ENCODE assay signal across 24 cellular contexts in the genomic region with DNA sequence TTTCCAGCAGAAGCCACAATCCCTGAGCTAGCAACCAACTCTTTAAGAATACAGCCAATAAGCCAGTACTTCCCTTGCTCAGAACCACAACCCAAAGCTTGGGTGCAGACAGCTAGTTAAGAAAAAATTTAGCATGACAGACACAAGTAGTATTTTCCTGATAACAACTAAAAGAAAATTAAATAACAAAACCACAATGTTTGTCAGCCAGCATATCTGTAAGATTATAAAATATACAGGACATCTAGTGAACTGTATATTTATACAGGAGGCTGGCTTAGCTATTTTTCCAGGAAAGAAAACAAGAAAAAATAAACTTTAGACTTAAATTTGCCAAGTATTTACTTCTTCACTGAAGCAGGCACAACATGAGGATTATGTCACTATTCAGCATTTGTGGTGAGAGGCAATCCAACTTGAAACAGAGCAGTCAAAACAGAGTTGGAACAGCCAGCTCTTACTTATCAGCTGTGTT. TPM values are rescaled to one million over a fixed set of nuclear protein-coding genes. Genes with fewer than 3 reads are reported as not detected.
A peak's percentile ranks its signal among the peaks of the same experiment; 100 is the strongest.
DNase-seq lines count a peak whose midpoint lies in the region; ATAC-seq and TF ChIP-seq lines count a peak whose summit lies in the region.
"Had no signal": no experiment of that assay in that cellular context is flagged by ENCODE, and none has a peak within 500 bp of the region (broad histone marks: within the 10 kb centered on the region; RNA-seq: fewer than 3 reads in every experiment).

No MANE protein-coding gene starts in this region.

- in situ Hi-C loops in Panc1 (cut with HindIII; ENCODE audit: low pct_unique_long_range_greater_than_20kb, low sequenced_read_pairs) = no loop called here

- BruUV-seq in Panc1 (replicated peaks; lab: Mats Ljungman, UMichigan) (no TSS peak), Caco-2 (replicated peaks; lab: Mats Ljungman, UMichigan) (no TSS peak)

- H3K4me2 ChIP-seq in osteoblast (ENCODE audit: insufficient read depth, low read length) = no peak overlapping the region
- H3K4me2 ChIP-seq: neural progenitor cell had no signal

- H3K4me3 Mint-ChIP-seq in Caco-2 (ENCODE audit: unreplicated experiment) = no peak overlapping the region
- H3K4me3 Mint-ChIP-seq: activated CD8-positive, alpha-beta T cell treated with anti-CD3 and anti-CD28 coated beads, Interleukin-2, amount 10 ng/mL, durations not matched to agents 7 days and 5 days; memory B cell; neural progenitor cell; stimulated activated effector memory CD8-positive, alpha-beta T cell treated with anti-CD3 and anti-CD28 coated beads, Interleukin-12 subunit alpha, Interleukin-12 subunit beta, amount 100 ng/mL, for 72 hours; type B pancreatic cell had no signal

- intact Hi-C loops in Panc1 (cut with micrococcal nuclease; ENCODE audit: unreplicated experiment) = no loop called here
- intact Hi-C loops in Caco-2 (cut with micrococcal nuclease; ENCODE audit: unreplicated experiment) = no loop called here

- H3K36me3 ChIP-seq in Panc1 (ENCODE audit: control insufficient read depth, insufficient read depth, low read length) (no peaks in the 10 kb centered on the region), osteoblast (ENCODE audit: insufficient read depth, low read length) (no peaks in the 10 kb centered on the region), Caco-2 (ENCODE audit: control insufficient read depth, insufficient read depth, low read length) (no peaks in the 10 kb centered on the region)
- H3K36me3 ChIP-seq: ascending aorta, esophagus muscularis mucosa, HAP-1, neural progenitor cell, right lobe of liver had no signal

- H2AFZ ChIP-seq in osteoblast (ENCODE audit: low read length) = no peak overlapping the region
- H2AFZ ChIP-seq: neural progenitor cell had no signal

- H3K9me3 Mint-ChIP-seq in Caco-2 (ENCODE audit: unreplicated experiment) = no peaks in the 10 kb centered on the region
- H3K9me3 Mint-ChIP-seq: activated T-helper 2 cell treated with anti-CD3 and anti-CD28 coated beads, Interferon-gamma antibody, Interleukin-2, Interleukin-4, amounts not matched to agents 10 μg/mL and 5 μg/mL and 100 μg/mL, durations not matched to agents 14 hours and 24 hours and 36 hours; memory B cell; neural progenitor cell; stimulated activated effector memory CD8-positive, alpha-beta T cell treated with anti-CD3 and anti-CD28 coated beads, Interleukin-12 subunit alpha, Interleukin-12 subunit beta, amount 100 ng/mL, for 72 hours; type B pancreatic cell had no signal

- no peaks in the 10 kb centered on the region for H3K4me1 ChIP-seq in Panc1 (ENCODE audit: control insufficient read depth, insufficient read depth, low read length)
- H3K4me1 ChIP-seq in osteoblast (ENCODE audit: insufficient read depth, low read length) = peaks cover 30% of the 10 kb centered on the region
- no peaks in the 10 kb centered on the region for H3K4me1 ChIP-seq in Caco-2
- H3K4me1 ChIP-seq: ascending aorta, esophagus muscularis mucosa, HAP-1 had no signal

- CTCF ChIA-PET in Panc1 (lab: Charles Lee) (no interaction called here), Caco-2 (lab: Charles Lee) (no interaction called here)

- no peaks in the 10 kb centered on the region for H4K20me1 ChIP-seq in osteoblast (ENCODE audit: insufficient read depth, low read length)
- H4K20me1 ChIP-seq: BLaER1 treated with 17β-estradiol and CSF1 and Interleukin-3, amounts not matched to agents 10 nM and 100 nM had no signal

- H3K27ac Mint-ChIP-seq in Caco-2 (ENCODE audit: unreplicated experiment) = no peak overlapping the region
- H3K27ac Mint-ChIP-seq: activated CD8-positive, alpha-beta T cell treated with anti-CD3 and anti-CD28 coated beads, Interleukin-2, amount 10 ng/mL, durations not matched to agents 7 days and 5 days; activated T-helper 2 cell treated with anti-CD3 and anti-CD28 coated beads, Interferon-gamma antibody, Interleukin-2, Interleukin-4, amounts not matched to agents 10 μg/mL and 5 μg/mL and 100 μg/mL, durations not matched to agents 14 hours and 24 hours and 36 hours; memory B cell; neural progenitor cell; stimulated activated effector memory CD8-positive, alpha-beta T cell treated with anti-CD3 and anti-CD28 coated beads, Interleukin-12 subunit alpha, Interleukin-12 subunit beta, amount 100 ng/mL, for 72 hours; type B pancreatic cell had no signal

- no peaks in the 10 kb centered on the region for H3K4me1 Mint-ChIP-seq in Caco-2 (ENCODE audit: low read depth, unreplicated experiment)
- H3K4me1 Mint-ChIP-seq: memory B cell; neural progenitor cell; stimulated activated effector memory CD8-positive, alpha-beta T cell treated with anti-CD3 and anti-CD28 coated beads, Interleukin-12 subunit alpha, Interleukin-12 subunit beta, amount 100 ng/mL, for 72 hours had no signal

- H3K79me2 ChIP-seq in osteoblast (ENCODE audit: insufficient read depth, low read length) = no peaks in the 10 kb centered on the region

- no peak for ATAC-seq in Panc1
- ATAC-seq: activated CD8-positive, alpha-beta T cell treated with anti-CD3 and anti-CD28 coated beads, Interleukin-2, amount 10 ng/mL, durations not matched to agents 7 days and 5 days; stimulated activated effector memory CD8-positive, alpha-beta T cell treated with anti-CD3 and anti-CD28 coated beads, Interleukin-12 subunit alpha, Interleukin-12 subunit beta, amount 100 ng/mL, for 72 hours had no signal

- TF ChIP-seq CTCF in Panc1 (IDR thresholded peaks at IDR 0.05) = no peak
- no peak for TF ChIP-seq CTCF in fibroblast of villous mesenchyme (IDR thresholded peaks at IDR 0.05; ENCODE audit: insufficient read depth, low read depth, low read length)
- TF ChIP-seq CTCF in osteoblast (IDR thresholded peaks at IDR 0.05; ENCODE audit: extremely low read depth, low read depth, low read length) = no peak
- TF ChIP-seq CTCF in Caco-2 (IDR thresholded peaks at IDR 0.05; ENCODE audit: insufficient read depth in 1 of 2, low read depth in 1 of 2, low read length in 1 of 2, severe bottlenecking in 1 of 2, unreplicated experiment in 1 of 2) = no peak

- no peaks in the 10 kb centered on the region for H3K36me3 Mint-ChIP-seq in Caco-2 (ENCODE audit: insufficient read depth, unreplicated experiment)
- H3K36me3 Mint-ChIP-seq: memory B cell; neural progenitor cell; stimulated activated effector memory CD8-positive, alpha-beta T cell treated with anti-CD3 and anti-CD28 coated beads, Interleukin-12 subunit alpha, Interleukin-12 subunit beta, amount 100 ng/mL, for 72 hours had no signal

- no peaks in the 10 kb centered on the region for H3K9me3 ChIP-seq in Panc1 (ENCODE audit: control insufficient read depth, insufficient read depth, low read depth, low read length)
- no peaks in the 10 kb centered on the region for H3K9me3 ChIP-seq in osteoblast (ENCODE audit: low read depth, low read length)
- H3K9me3 ChIP-seq in Caco-2 = no peaks in the 10 kb centered on the region
- H3K9me3 ChIP-seq: ascending aorta, esophagus muscularis mucosa, HAP-1, right lobe of liver had no signal

- POLR2A ChIA-PET in Panc1 (lab: Charles Lee) = no interaction called here
- POLR2A ChIA-PET in Caco-2 (lab: Charles Lee) = no interaction called here

- H3K27me3 Mint-ChIP-seq in Caco-2 (ENCODE audit: insufficient read depth, unreplicated experiment) = peaks cover 8% of the 10 kb centered on the region

- H3K27me3 ChIP-seq in Panc1 (ENCODE audit: control insufficient read depth, insufficient read depth, low read length) (no peaks in the 10 kb centered on the region), osteoblast (ENCODE audit: insufficient read depth, low read length) (no peaks in the 10 kb centered on the region), Caco-2 (replicated peaks; ENCODE audit: control insufficient read depth, insufficient read depth, low read length) (no peaks in the 10 kb centered on the region)
- H3K27me3 ChIP-seq: ascending aorta; BLaER1 treated with 17β-estradiol and CSF1 and Interleukin-3, amounts not matched to agents 10 nM and 100 nM; right lobe of liver had no signal

- H3K4me3 ChIP-seq in Panc1 (ENCODE audit: low read depth in 2 of 2, low read length in 2 of 2) (no peak overlapping the region), fibroblast of villous mesenchyme (ENCODE audit: low read depth, low read length) (no peak overlapping the region), osteoblast (ENCODE audit: insufficient read depth, low read length) (no peak overlapping the region), Caco-2 (ENCODE audit: low read depth, low read length) (no peak overlapping the region)
- H3K4me3 ChIP-seq: ascending aorta; BLaER1 treated with 17β-estradiol and CSF1 and Interleukin-3, amounts not matched to agents 10 nM and 100 nM; esophagus muscularis mucosa; HAP-1; neural progenitor cell; right lobe of liver had no signal

- DNase-seq in EL (peak; percentile 47), Panc1 (ENCODE audit: low read depth, low spot score) (no peak), fibroblast of villous mesenchyme (ENCODE audit: low read depth) (peak; percentile 95), osteoblast (ENCODE audit: insufficient read length, low spot score, missing footprints) (peak; percentile 84), NCI-H748 (lab: John Stamatoyannopoulos, UW; ENCODE audit: unreplicated experiment) (no peak), middle frontal gyrus (ENCODE audit: extremely low spot score, low spot score) (no peak), Caco-2 (no peak), NCI-H1092 treated with DMSO at 0.1 percent for 48 hours (lab: John Stamatoyannopoulos, UW) (no peak)
- DNase-seq: activated CD8-positive, alpha-beta T cell treated with anti-CD3 and anti-CD28 coated beads, Interleukin-2, amount 10 ng/mL, durations not matched to agents 7 days and 5 days; DMS79; KBM-7; NCI-H446; right lobe of liver had no signal

- 0 out of 2 replicates have a peak overlapping the region, but pooled peaks have one; percentile 23 for H3K27ac ChIP-seq in Panc1 (ENCODE audit: low read length)
- no peak overlapping the region for H3K27ac ChIP-seq in osteoblast (ENCODE audit: low read depth, low read length)
- H3K27ac ChIP-seq: ascending aorta, esophagus muscularis mucosa, neural progenitor cell, VCaP had no signal

RNA-seq across cellular contexts. Expression of a gene that starts 6.6 kb away (rescaled TPM):
- 0.51 TPM for total RNA-seq in Panc1 (2021; ENCODE audit: unreplicated experiment)
- 3.4 TPM for polyA plus RNA-seq in Panc1 (2012; ENCODE audit: insufficient read length)
- total RNA-seq in fibroblast of villous mesenchyme = not detected in 2 replicates
- total RNA-seq in osteoblast = not detected in 2 replicates
- not detected in 2 replicates for total RNA-seq in Caco-2 (2022)
- total RNA-seq: activated CD8-positive, alpha-beta T cell treated with anti-CD3 and anti-CD28 coated beads, Interleukin-2, amount 10 ng/mL, durations not matched to agents 7 days and 5 days; activated T-helper 2 cell treated with anti-CD3 and anti-CD28 coated beads, Interferon-gamma antibody, Interleukin-2, Interleukin-4, amounts not matched to agents 10 μg/mL and 5 μg/mL and 100 μg/mL, durations not matched to agents 14 hours and 24 hours and 36 hours; ascending aorta; esophagus muscularis mucosa; OCI-LY7; right lobe of liver had no signal

RNA-seq across cellular contexts. Expression of a gene that starts 9.5 kb away (rescaled TPM):
- total RNA-seq in Panc1 (2021; ENCODE audit: unreplicated experiment) (12.8 TPM), fibroblast of villous mesenchyme (17.4 and 134 TPM in 2 replicates), osteoblast (0.29 and 4.7 TPM in 2 replicates), Caco-2 (2022) (0.79 TPM in 1 of 2 replicates, not detected in the other)
- 21.1 TPM for polyA plus RNA-seq in Panc1 (2012; ENCODE audit: insufficient read length)
- total RNA-seq: activated CD8-positive, alpha-beta T cell treated with anti-CD3 and anti-CD28 coated beads, Interleukin-2, amount 10 ng/mL, durations not matched to agents 7 days and 5 days; activated T-helper 2 cell treated with anti-CD3 and anti-CD28 coated beads, Interferon-gamma antibody, Interleukin-2, Interleukin-4, amounts not matched to agents 10 μg/mL and 5 μg/mL and 100 μg/mL, durations not matched to agents 14 hours and 24 hours and 36 hours; OCI-LY7 had no signal

RNA-seq across cellular contexts. Expression of a gene that starts 23.2 kb away (rescaled TPM):
- total RNA-seq in Panc1 (2021; ENCODE audit: unreplicated experiment) (0.33 TPM), fibroblast of villous mesenchyme (0.64 and 4.7 TPM in 2 replicates), osteoblast (1.1 TPM in 1 of 2 replicates, not detected in the other), Caco-2 (2022) (not detected in 2 replicates)
- polyA plus RNA-seq in Panc1 (2012; ENCODE audit: insufficient read length) = 1.1 TPM
- total RNA-seq: activated CD8-positive, alpha-beta T cell treated with anti-CD3 and anti-CD28 coated beads, Interleukin-2, amount 10 ng/mL, durations not matched to agents 7 days and 5 days; activated T-helper 2 cell treated with anti-CD3 and anti-CD28 coated beads, Interferon-gamma antibody, Interleukin-2, Interleukin-4, amounts not matched to agents 10 μg/mL and 5 μg/mL and 100 μg/mL, durations not matched to agents 14 hours and 24 hours and 36 hours; ascending aorta; OCI-LY7 had no signal

Comparison
In these comparisons a context has a peak if more than half of its experiments do, and no peak if none do; other contexts are left out.
1. DNase-seq: peak in EL (single experiment), fibroblast of villous mesenchyme (single experiment) and osteoblast (single experiment); none in Panc1 (single experiment), NCI-H748 (single experiment), middle frontal gyrus (single experiment), Caco-2 (0 of 2) and NCI-H1092 treated with DMSO at 0.1 percent for 48 hours (single experiment).